9 cellular contexts compared by ENCODE assay signal in genomic region chr1:206590025-206590834, GRCh38. TPM values are rescaled to one million over a fixed set of nuclear protein-coding genes. Genes with fewer than 3 reads are reported as not detected.
DNase-seq lines count a peak whose midpoint lies in the region; ATAC-seq and TF ChIP-seq lines count a peak whose summit lies in the region.
"Had no signal": no experiment of that assay in that cellular context is flagged by ENCODE, and none has a peak within 500 bp of the region (broad histone marks: within the 10 kb centered on the region; RNA-seq: fewer than 3 reads in every experiment).

No MANE protein-coding gene starts in this region.

- H3K27ac ChIP-seq in C4-2B (no peak overlapping the region), RWPE2 (ENCODE audit: poor library complexity, severe bottlenecking) (peak overlapping the region; percentile 56), brain microvascular endothelial cell (peak overlapping the region; percentile 39)
- H3K27ac ChIP-seq: parathyroid adenoma had no signal

- H3K9me3 ChIP-seq in RWPE2 (ENCODE audit: severe bottlenecking) = no peaks in the 10 kb centered on the region

- in situ Hi-C loops in brain microvascular endothelial cell (cut with HindIII; ENCODE audit: low pct_ligation_motif_present, low sequenced_read_pairs) = loop anchor here (25.0 kb wide), 1 partner anchor 103 kb away; no protein-coding TSS in a partner anchor

- H3K27me3 ChIP-seq in RWPE2 (ENCODE audit: insufficient read depth, poor library complexity, severe bottlenecking) = no peaks in the 10 kb centered on the region
- H3K27me3 ChIP-seq in brain microvascular endothelial cell (replicated peaks) = no peaks in the 10 kb centered on the region

- H3K36me3 ChIP-seq in RWPE2 (ENCODE audit: low read depth) (peaks cover 48% of the 10 kb centered on the region), brain microvascular endothelial cell (replicated peaks) (peaks cover 18% of the 10 kb centered on the region)

- DNase-seq in RWPE2 (ENCODE audit: low spot score) (no peak), brain microvascular endothelial cell (peak; percentile 64), renal cortical epithelial cell (ENCODE audit: low read depth) (peak; percentile 75), C1 segment of cervical spinal cord (lab: John Stamatoyannopoulos, UW) (no peak), Kasumi-1 (lab: John Stamatoyannopoulos, UW) (no peak), SW 1271 (lab: John Stamatoyannopoulos, UW) (no peak)

- H3K4me1 ChIP-seq in RWPE2 (ENCODE audit: insufficient read depth, poor library complexity, severe bottlenecking) = peaks cover 48% of the 10 kb centered on the region
- H3K4me1 ChIP-seq: parathyroid adenoma had no signal

- ATAC-seq in GM21576 (IDR thresholded peaks at IDR 0.05; ENCODE audit: unreplicated experiment) = peak; percentile 56
- peak; percentile 82 for ATAC-seq in RWPE2 (ENCODE audit: low read depth)

- no peak overlapping the region for H3K4me3 ChIP-seq in RWPE2 (ENCODE audit: severe bottlenecking)
- H3K4me3 ChIP-seq in brain microvascular endothelial cell (ENCODE audit: low read depth, low read length) = no peak overlapping the region

- TF ChIP-seq CTCF in C4-2B (conservative IDR thresholded peaks at IDR 0.05) (peak; percentile 44), RWPE2 (IDR thresholded peaks at IDR 0.05; ENCODE audit: poor library complexity, severe bottlenecking) (peak; percentile 24), brain microvascular endothelial cell (IDR thresholded peaks at IDR 0.05; ENCODE audit: low read depth, low read length, missing control alignments) (peak; percentile 53)

RNA-seq across cellular contexts. Expression of gene EIF2D, which starts 22.0 kb away (rescaled TPM):
- 40.5 and 52.8 TPM in 2 replicates for total RNA-seq in renal cortical epithelial cell

RNA-seq across cellular contexts. Expression of gene DYRK3, which starts 45.1 kb away (rescaled TPM):
- total RNA-seq in renal cortical epithelial cell = 13.5 and 15.6 TPM in 2 replicates

Comparison
In these comparisons a context has a peak if more than half of its experiments do, and no peak if none do; other contexts are left out.
1. DNase-seq: peak in brain microvascular endothelial cell (single experiment) and renal cortical epithelial cell (single experiment); none in RWPE2 (single experiment), C1 segment of cervical spinal cord (0 of 14), Kasumi-1 (0 of 2) and SW 1271 (0 of 2).
2. Peak in every context shown above with its lines, with median percentiles within 50 percentile points of each other: CTCF ChIP-seq.